Comparison of ENCODE assay signal across 8 cellular contexts in the genomic region with DNA sequence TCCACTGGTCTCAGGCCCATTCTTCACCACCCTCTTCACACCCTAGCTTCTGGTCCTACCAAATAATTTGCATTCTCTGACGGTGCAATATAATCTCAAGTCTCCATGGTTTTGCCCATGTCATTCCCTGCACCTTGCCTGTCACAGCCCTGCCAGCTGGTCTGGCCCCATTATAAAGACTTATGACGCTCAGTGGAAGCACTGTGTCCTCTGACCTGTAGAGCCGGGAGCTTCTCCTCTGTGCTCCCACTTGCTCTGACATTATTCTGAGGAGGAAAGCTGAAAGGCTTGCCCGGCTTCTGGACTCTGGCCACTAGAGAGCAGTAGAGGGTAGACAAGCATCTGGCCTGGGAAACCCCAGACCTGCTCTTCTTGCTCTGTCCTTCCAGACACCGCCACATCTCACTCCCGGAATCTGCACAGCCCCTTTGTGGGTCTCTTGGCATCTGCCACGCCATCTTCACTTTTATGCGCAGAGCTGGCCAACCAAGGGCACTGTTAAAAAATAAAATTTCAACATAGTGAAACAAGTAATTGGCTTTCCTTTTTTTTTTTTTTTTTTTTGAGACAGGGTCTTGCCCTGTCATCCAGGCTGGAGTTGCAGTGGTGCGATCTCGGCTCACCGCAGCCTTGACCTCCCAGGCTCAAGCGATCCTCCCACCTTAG. TPM values are rescaled to one million over a fixed set of nuclear protein-coding genes. Genes with fewer than 3 reads are reported as not detected.
DNase-seq lines count a peak whose midpoint lies in the region; ATAC-seq, FAIRE-seq and TF ChIP-seq lines count a peak whose summit lies in the region.

No MANE protein-coding gene starts in this region.

- H3K27ac ChIP-seq in uterus = no peak overlapping the region

- ATAC-seq in HG02642 (IDR thresholded peaks at IDR 0.05; ENCODE audit: poor library complexity, unreplicated experiment) = peak; percentile 94

- H3K4me1 Mint-ChIP-seq in activated naive CD4-positive, alpha-beta T cell treated with anti-CD3 and anti-CD28 coated beads, Interleukin-2, amount 50 U/mL, for 24 hours = peaks cover 28% of the 10 kb centered on the region
- peaks cover 2% of the 10 kb centered on the region for H3K4me1 Mint-ChIP-seq in glutamatergic neuron (ENCODE audit: low read depth, unreplicated experiment)

- intact Hi-C loops in posterior vena cava (cut with DNase I) = loop anchor here in 1 of 2 donors (5.0 to 10.0 kb wide), 2 partner anchors 135 to 308 kb away; no protein-coding TSS in a partner anchor
- intact Hi-C loops in uterus (cut with DNase I; ENCODE audit: low total_unique reads) = loop anchor here (5.0 kb wide), 1 partner anchor 150 kb away; no protein-coding TSS in a partner anchor

- no peaks in the 10 kb centered on the region for H3K9me3 ChIP-seq in uterus

- DNase-seq in GM12891 (ENCODE audit: insufficient read length, low spot score) (peak; percentile 65), NCI-H1105 treated with DMSO at 0.1 percent for 48 hours (lab: John Stamatoyannopoulos, UW) (peak; percentile 84), SKM-1 (lab: John Stamatoyannopoulos, UW; ENCODE audit: unreplicated experiment) (peak; percentile 96), glutamatergic neuron (peak; percentile 82), posterior vena cava (ENCODE audit: low spot score) (peak; percentile 89), uterus (peak; percentile 81 to 86)

- H3K27me3 Mint-ChIP-seq in activated naive CD4-positive, alpha-beta T cell treated with anti-CD3 and anti-CD28 coated beads, Interleukin-2, amount 50 U/mL, for 24 hours = no peaks in the 10 kb centered on the region
- peaks cover 4% of the 10 kb centered on the region for H3K27me3 Mint-ChIP-seq in glutamatergic neuron (ENCODE audit: unreplicated experiment)

- H3K27ac Mint-ChIP-seq in activated naive CD4-positive, alpha-beta T cell treated with anti-CD3 and anti-CD28 coated beads, Interleukin-2, amount 50 U/mL, for 24 hours = peak overlapping the region; percentile 46
- H3K27ac Mint-ChIP-seq in glutamatergic neuron (ENCODE audit: unreplicated experiment) = no peak overlapping the region

- TF ChIP-seq POLR2A in GM12891 (IDR thresholded peaks at IDR 0.05; ENCODE audit: low read depth, low read length) (no peak), uterus (IDR thresholded peaks at IDR 0.05) (no peak)

- H3K9me3 Mint-ChIP-seq in activated naive CD4-positive, alpha-beta T cell treated with anti-CD3 and anti-CD28 coated beads, Interleukin-2, amount 50 U/mL, for 24 hours = no peaks in the 10 kb centered on the region
- peaks cover 3% of the 10 kb centered on the region for H3K9me3 Mint-ChIP-seq in glutamatergic neuron (ENCODE audit: unreplicated experiment)

- TF ChIP-seq CTCF in glutamatergic neuron (IDR thresholded peaks at IDR 0.05; ENCODE audit: partially characterized antibody, unreplicated experiment) (peak; percentile 84), uterus (IDR thresholded peaks at IDR 0.05) (peak; percentile 81 to 89 (median 84))

- H3K36me3 ChIP-seq in uterus = no peaks in the 10 kb centered on the region

- peak; percentile 93 for FAIRE-seq in GM12891 (lab: Jason Lieb, UNC)

- no peaks in the 10 kb centered on the region for H3K4me1 ChIP-seq in uterus

- no peak overlapping the region for H3K4me3 Mint-ChIP-seq in activated naive CD4-positive, alpha-beta T cell treated with anti-CD3 and anti-CD28 coated beads, Interleukin-2, amount 50 U/mL, for 24 hours
- peak overlapping the region; percentile 30 for H3K4me3 Mint-ChIP-seq in glutamatergic neuron (ENCODE audit: unreplicated experiment)

- H3K36me3 Mint-ChIP-seq in activated naive CD4-positive, alpha-beta T cell treated with anti-CD3 and anti-CD28 coated beads, Interleukin-2, amount 50 U/mL, for 24 hours = no peaks in the 10 kb centered on the region
- no peaks in the 10 kb centered on the region for H3K36me3 Mint-ChIP-seq in glutamatergic neuron (ENCODE audit: unreplicated experiment)

- H3K27me3 ChIP-seq in uterus = no peaks in the 10 kb centered on the region

- no peak overlapping the region for H3K4me3 ChIP-seq in uterus

TF ChIP-seq in GM12891, 5 proteins besides CTCF, POLR2A, EP300 and RAD21:
- no peak for TF ChIP-seq PAX5 (IDR thresholded peaks at IDR 0.05; ENCODE audit: insufficient read depth, low read length, severe bottlenecking)
- no peak for TF ChIP-seq SPI1 (IDR thresholded peaks at IDR 0.05; ENCODE audit: low read depth, low read length)
- no peak for TF ChIP-seq TAF1 (IDR thresholded peaks at IDR 0.05; ENCODE audit: low read depth, low read length)
- no peak for TF ChIP-seq POLR2AphosphoS5 (IDR thresholded peaks at IDR 0.05; ENCODE audit: low read depth, low read length)
- no peak for TF ChIP-seq POU2F2 (IDR thresholded peaks at IDR 0.05; ENCODE audit: low read depth, low read length)

RNA-seq across cellular contexts. Expression of gene NENF, which starts 44.4 kb away (rescaled TPM):
- polyA plus RNA-seq in GM12891 (2012; ENCODE audit: low read depth, missing spikeins) = 46.5 TPM
- total RNA-seq in glutamatergic neuron (ENCODE audit: unreplicated experiment) = 5.2 TPM
- 100 to 1,000 TPM in 1 of 2 donors, 10 to 100 TPM in 1; 95.2 to 100 TPM for total RNA-seq in posterior vena cava
- 100 to 1,000 TPM in 2 of 4 donors, 10 to 100 TPM in 2; 35.0 to 180 (median 122) TPM for total RNA-seq in uterus
